In the genomic region with DNA sequence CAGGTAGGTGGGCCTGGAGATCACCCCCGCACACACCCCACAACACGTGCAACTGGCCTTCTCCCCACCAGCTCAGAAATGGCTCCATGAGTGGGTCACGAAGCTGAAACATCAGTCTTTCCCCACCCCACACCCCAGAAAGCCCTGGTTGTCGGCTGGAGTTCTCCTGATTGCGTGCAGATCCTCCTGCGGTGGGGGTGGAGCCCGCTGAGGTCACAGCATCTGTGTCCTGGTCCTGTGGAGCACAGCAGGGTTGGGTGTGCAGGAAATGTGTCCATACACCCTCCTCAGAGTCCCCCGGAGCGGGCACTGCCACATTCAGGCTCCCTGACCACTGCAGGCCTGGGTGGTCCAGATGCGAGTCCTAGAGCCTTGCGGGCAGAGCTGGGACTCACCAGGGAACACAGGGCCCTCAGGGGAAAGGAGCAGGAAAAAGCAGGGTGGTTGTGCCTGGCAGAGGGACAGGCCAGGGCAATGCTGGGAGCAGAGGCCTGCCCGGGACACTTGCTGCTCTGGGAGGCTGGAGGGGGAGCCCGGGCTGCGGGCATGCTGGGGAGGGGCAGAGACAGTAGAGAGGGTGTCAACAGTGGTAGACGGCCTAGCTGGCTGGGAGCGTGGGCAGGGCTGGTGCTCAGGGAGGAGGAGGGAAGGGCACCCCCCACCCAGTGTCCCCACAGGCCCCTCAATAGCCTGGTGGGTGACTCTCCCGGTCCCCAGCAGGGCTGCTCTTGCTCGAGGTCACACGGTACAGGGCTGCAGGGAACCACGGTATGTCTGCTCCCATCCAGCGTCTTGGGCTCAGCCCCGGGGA, we compare ENCODE assay signal across 11 cellular contexts. TPM values are rescaled to one million over a fixed set of nuclear protein-coding genes. Genes with fewer than 3 reads are reported as not detected.
A peak's percentile ranks its signal among the peaks of the same experiment; 100 is the strongest.
DNase-seq lines count a peak whose midpoint lies in the region; ATAC-seq and TF ChIP-seq lines count a peak whose summit lies in the region.
"Had no signal": no experiment of that assay in that cellular context is flagged by ENCODE, and none has a peak within 500 bp of the region (broad histone marks: within the 10 kb centered on the region; RNA-seq: fewer than 3 reads in every experiment).

No MANE protein-coding gene starts in this region.

- H3K27ac Mint-ChIP-seq in activated CD4-positive, alpha-beta memory T cell treated with anti-CD3 and anti-CD28 coated beads, Interleukin-2, amount 10 ng/mL, durations not matched to agents 7 days and 5 days, result no peak overlapping the region
- no peak overlapping the region for H3K27ac Mint-ChIP-seq in stimulated activated effector memory CD8-positive, alpha-beta T cell treated with anti-CD3 and anti-CD28 coated beads, Interleukin-12 subunit alpha, Interleukin-12 subunit beta, amount 100 ng/mL, for 72 hours
- H3K27ac Mint-ChIP-seq in CD8-positive, alpha-beta memory T cell, result peak overlapping the region in 1 of 8 donors; percentile 37
- no peak overlapping the region for H3K27ac Mint-ChIP-seq in activated CD8-positive, alpha-beta T cell treated with anti-CD3 and anti-CD28 coated beads for 36 hours
- H3K27ac Mint-ChIP-seq: CD8-positive, alpha-beta T cell had no signal

- H3K4me1 Mint-ChIP-seq in activated CD4-positive, alpha-beta memory T cell treated with anti-CD3 and anti-CD28 coated beads, Interleukin-2, amount 10 ng/mL, durations not matched to agents 7 days and 5 days, result no peaks in the 10 kb centered on the region
- H3K4me1 Mint-ChIP-seq in stimulated activated effector memory CD8-positive, alpha-beta T cell treated with anti-CD3 and anti-CD28 coated beads, Interleukin-12 subunit alpha, Interleukin-12 subunit beta, amount 100 ng/mL, for 72 hours, result no peaks in the 10 kb centered on the region
- H3K4me1 Mint-ChIP-seq in CD8-positive, alpha-beta memory T cell, result no peaks in the 10 kb centered on the region
- H3K4me1 Mint-ChIP-seq in activated CD8-positive, alpha-beta T cell treated with anti-CD3 and anti-CD28 coated beads for 36 hours (ENCODE audit: low read depth), result no peaks in the 10 kb centered on the region

- H3K4me1 ChIP-seq in HCT116 (ENCODE audit: control insufficient read depth in 1 of 2, insufficient read depth in 2 of 2, low read length in 2 of 2) (peaks cover 8 to 57% of the 10 kb centered on the region in 2 experiments; a peak in 3 of 4 replicates), mammary epithelial cell (ENCODE audit: insufficient read depth, low read length) (peaks cover 87% of the 10 kb centered on the region), left lung (peaks cover 49 to 85% of the 10 kb centered on the region in 2 donors), stomach (peaks cover 90 to 100% (median 97%) of the 10 kb centered on the region in 4 donors)
- H3K4me1 ChIP-seq in CD8-positive, alpha-beta memory T cell (ENCODE audit: insufficient read depth, low read length), result no peaks in the 10 kb centered on the region

- H3K9me3 Mint-ChIP-seq in activated CD4-positive, alpha-beta memory T cell treated with anti-CD3 and anti-CD28 coated beads, Interleukin-2, amount 10 ng/mL, durations not matched to agents 7 days and 5 days, result no peaks in the 10 kb centered on the region
- no peaks in the 10 kb centered on the region for H3K9me3 Mint-ChIP-seq in stimulated activated effector memory CD8-positive, alpha-beta T cell treated with anti-CD3 and anti-CD28 coated beads, Interleukin-12 subunit alpha, Interleukin-12 subunit beta, amount 100 ng/mL, for 72 hours
- no peaks in the 10 kb centered on the region for H3K9me3 Mint-ChIP-seq in CD8-positive, alpha-beta memory T cell
- no peaks in the 10 kb centered on the region for H3K9me3 Mint-ChIP-seq in activated CD8-positive, alpha-beta T cell treated with anti-CD3 and anti-CD28 coated beads for 36 hours
- H3K9me3 Mint-ChIP-seq: CD8-positive, alpha-beta T cell had no signal

- no peak for TF ChIP-seq RAD21 in HCT116 (IDR thresholded peaks at IDR 0.05; ENCODE audit: low read depth)

- ATAC-seq in HCT116 (0 out of 2 replicates have a peak, but pooled peaks have one; percentile 3), left lung (no peak)
- ATAC-seq in stimulated activated effector memory CD8-positive, alpha-beta T cell treated with anti-CD3 and anti-CD28 coated beads, Interleukin-12 subunit alpha, Interleukin-12 subunit beta, amount 100 ng/mL, for 72 hours, result no peak
- ATAC-seq in activated CD8-positive, alpha-beta T cell treated with anti-CD3 and anti-CD28 coated beads for 36 hours, result no peak
- ATAC-seq: CD8-positive, alpha-beta T cell had no signal

- H3K27me3 ChIP-seq in HCT116 (ENCODE audit: insufficient read depth, low read length), result no peaks in the 10 kb centered on the region
- no peaks in the 10 kb centered on the region for H3K27me3 ChIP-seq in mammary epithelial cell (ENCODE audit: insufficient read depth, low read length)
- no peaks in the 10 kb centered on the region for H3K27me3 ChIP-seq in left lung
- H3K27me3 ChIP-seq in stomach, result no peaks in the 10 kb centered on the region
- no peaks in the 10 kb centered on the region for H3K27me3 ChIP-seq in CD8-positive, alpha-beta memory T cell (ENCODE audit: insufficient read depth, low read length, poor library complexity, severe bottlenecking)

- no peaks in the 10 kb centered on the region for H3K9me2 ChIP-seq in HCT116 (ENCODE audit: insufficient read depth)

- intact Hi-C loops in HCT116 (cut with micrococcal nuclease), result no loop called here
- intact Hi-C loops in mammary epithelial cell (cut with micrococcal nuclease), result no loop called here
- intact Hi-C loops in left lung (cut with DNase I), result no loop called here
- intact Hi-C loops in stomach (cut with DNase I; ENCODE audit: low total_unique reads), result no loop called here
- intact Hi-C loops in activated CD8-positive, alpha-beta T cell treated with anti-CD3 and anti-CD28 coated beads for 36 hours (cut with micrococcal nuclease), result no loop called here

- H2AFZ ChIP-seq in HCT116 (ENCODE audit: low read depth, low read length, poor library complexity, severe bottlenecking) (no peak overlapping the region), mammary epithelial cell (ENCODE audit: low read depth, low read length) (no peak overlapping the region)

- BruUV-seq in HCT116 (replicated peaks; lab: Mats Ljungman, UMichigan) (no TSS peak), mammary epithelial cell (replicated peaks; lab: Mats Ljungman, UMichigan) (no TSS peak)

- TF ChIP-seq POLR2A in HCT116 (IDR thresholded peaks at IDR 0.05; ENCODE audit: borderline replicate concordance, extremely low read depth, insufficient read depth, insufficient read length) (no peak), stomach (IDR thresholded peaks at IDR 0.05) (no peak)

- H3K9me3 ChIP-seq in HCT116 (ENCODE audit: control insufficient read depth in 1 of 2, insufficient read depth in 1 of 2, low read depth in 1 of 2, low read length in 2 of 2) (no peaks in the 10 kb centered on the region), mammary epithelial cell (replicated peaks; ENCODE audit: insufficient read depth, low read length) (no peaks in the 10 kb centered on the region), left lung (no peaks in the 10 kb centered on the region), stomach (no peaks in the 10 kb centered on the region)
- no peaks in the 10 kb centered on the region for H3K9me3 ChIP-seq in CD8-positive, alpha-beta memory T cell (ENCODE audit: low read length)

- TF ChIP-seq CTCF in HCT116 (IDR thresholded peaks at IDR 0.05 in 2 of 3, conservative IDR thresholded peaks at IDR 0.05 in 1 of 3; ENCODE audit: borderline replicate concordance in 1 of 3, insufficient read depth in 1 of 3, low read depth in 2 of 3, low read length in 2 of 3) (no peak), mammary epithelial cell (conservative IDR thresholded peaks at IDR 0.05 in 1 of 2, IDR thresholded peaks at IDR 0.05 in 1 of 2; ENCODE audit: extremely low read depth in 1 of 2, insufficient read depth in 1 of 2, low read depth in 1 of 2, low read length in 2 of 2) (no peak), left lung (IDR thresholded peaks at IDR 0.05) (no peak), stomach (IDR thresholded peaks at IDR 0.05) (no peak)
- no peak for TF ChIP-seq CTCF in activated CD8-positive, alpha-beta T cell treated with anti-CD3 and anti-CD28 coated beads for 36 hours (IDR thresholded peaks at IDR 0.05)

- H3K27ac ChIP-seq in HCT116 (ENCODE audit: low read depth, low read length) (peak overlapping the region; percentile 52), mammary epithelial cell (ENCODE audit: insufficient read depth, low read depth, low read length) (peak overlapping the region; percentile 89), left lung (peak overlapping the region; percentile 72 to 75), stomach (peak overlapping the region; percentile 71 to 91 (median 90))
- H3K27ac ChIP-seq in CD8-positive, alpha-beta memory T cell (ENCODE audit: low read depth, low read length), result no peak overlapping the region

- WGBS in mammary epithelial cell (ENCODE audit: low coverage, missing lambda C conversion rate), result 31% methylated on average over 18 of the region's 22 CpGs
- 52 to 66% (median 57%) methylated on average over 15 to 22 of the region's 22 CpGs for WGBS in stomach, 5 donors

- RAD21 ChIA-PET in HCT116 (lab: Charles Lee; ENCODE audit: low non-redundant PET in 1 of 2, low total read pairs in 2 of 2, uncharacterized antibody in 2 of 2, unreplicated experiment in 2 of 2), result no interaction called here

- DNase-seq in HCT116 (ENCODE audit: low read depth, low spot score) (no peak), mammary epithelial cell (peak; percentile 56), left lung (no peak), stomach (no peak)
- no peak for DNase-seq in activated CD4-positive, alpha-beta memory T cell treated with anti-CD3 and anti-CD28 coated beads, Interleukin-2, amount 10 ng/mL, durations not matched to agents 7 days and 5 days
- DNase-seq in stimulated activated effector memory CD8-positive, alpha-beta T cell treated with anti-CD3 and anti-CD28 coated beads, Interleukin-12 subunit alpha, Interleukin-12 subunit beta, amount 100 ng/mL, for 72 hours (ENCODE audit: low spot score in 2 of 2), result no peak
- no peak for DNase-seq in CD8-positive, alpha-beta memory T cell
- no peak for DNase-seq in activated CD8-positive, alpha-beta T cell treated with anti-CD3 and anti-CD28 coated beads for 36 hours
- DNase-seq: CD8-positive, alpha-beta T cell; kidney glomerular epithelial cell; NCI-H1092 treated with DMSO at 0.1 percent for 48 hours had no signal

- peaks cover 15 to 36% of the 10 kb centered on the region in 2 experiments; a peak in 3 of 4 replicates for H3K36me3 ChIP-seq in HCT116 (ENCODE audit: control insufficient read depth in 1 of 2, insufficient read depth in 2 of 2, low read length in 2 of 2)
- H3K36me3 ChIP-seq in mammary epithelial cell (ENCODE audit: insufficient read depth, low read length), result peaks cover 17% of the 10 kb centered on the region
- peaks cover 0 to 100% of the 10 kb centered on the region in 2 donors for H3K36me3 ChIP-seq in left lung
- H3K36me3 ChIP-seq in stomach, result peaks cover 55 to 87% (median 77%) of the 10 kb centered on the region in 4 donors
- H3K36me3 ChIP-seq in CD8-positive, alpha-beta memory T cell (ENCODE audit: insufficient read depth, low read length), result no peaks in the 10 kb centered on the region

- H3K4me3 Mint-ChIP-seq in activated CD4-positive, alpha-beta memory T cell treated with anti-CD3 and anti-CD28 coated beads, Interleukin-2, amount 10 ng/mL, durations not matched to agents 7 days and 5 days, result no peak overlapping the region
- no peak overlapping the region for H3K4me3 Mint-ChIP-seq in stimulated activated effector memory CD8-positive, alpha-beta T cell treated with anti-CD3 and anti-CD28 coated beads, Interleukin-12 subunit alpha, Interleukin-12 subunit beta, amount 100 ng/mL, for 72 hours
- H3K4me3 Mint-ChIP-seq in CD8-positive, alpha-beta memory T cell, result no peak overlapping the region
- no peak overlapping the region for H3K4me3 Mint-ChIP-seq in activated CD8-positive, alpha-beta T cell treated with anti-CD3 and anti-CD28 coated beads for 36 hours
- H3K4me3 Mint-ChIP-seq: CD8-positive, alpha-beta T cell had no signal

- H3K4me3 ChIP-seq in HCT116 (replicated peaks in 1 of 2; ENCODE audit: low read depth in 1 of 2, low read length in 2 of 2) (no peak overlapping the region), mammary epithelial cell (replicated peaks in 1 of 3; ENCODE audit: insufficient read depth in 1 of 3, low read depth in 2 of 3, low read length in 3 of 3) (no peak overlapping the region), left lung (no peak overlapping the region), stomach (peak overlapping the region in 1 of 4 donors; percentile 25)
- no peak overlapping the region for H3K4me3 ChIP-seq in CD8-positive, alpha-beta memory T cell (ENCODE audit: low read length)

- in situ Hi-C loops in mammary epithelial cell (cut with MboI; ENCODE audit: low sequenced_read_pairs in 2 of 2), result loop anchor here (5.0 to 25.0 kb wide), 3 partner anchors 51 to 429 kb away; a partner anchor contains a TSS

- TF ChIP-seq EP300 in stomach (IDR thresholded peaks at IDR 0.05), result no peak

- H4K20me1 ChIP-seq in HCT116 (ENCODE audit: insufficient read depth) (no peaks in the 10 kb centered on the region), mammary epithelial cell (ENCODE audit: insufficient read depth, low read length) (no peaks in the 10 kb centered on the region)

- H3K4me2 ChIP-seq in HCT116 (ENCODE audit: low read length) (no peak overlapping the region), mammary epithelial cell (ENCODE audit: insufficient read depth, low read depth, low read length) (no peak overlapping the region)

- H3K9ac ChIP-seq in HCT116 (ENCODE audit: low read length) (no peak overlapping the region; the same call in 1 of the 2 replicates), mammary epithelial cell (ENCODE audit: insufficient read depth, low read length) (peak overlapping the region; percentile 35)

- no peaks in the 10 kb centered on the region for H3K27me3 Mint-ChIP-seq in activated CD4-positive, alpha-beta memory T cell treated with anti-CD3 and anti-CD28 coated beads, Interleukin-2, amount 10 ng/mL, durations not matched to agents 7 days and 5 days
- H3K27me3 Mint-ChIP-seq in CD8-positive, alpha-beta memory T cell, result no peaks in the 10 kb centered on the region
- no peaks in the 10 kb centered on the region for H3K27me3 Mint-ChIP-seq in activated CD8-positive, alpha-beta T cell treated with anti-CD3 and anti-CD28 coated beads for 36 hours

- no peaks in the 10 kb centered on the region for H3K36me3 Mint-ChIP-seq in activated CD4-positive, alpha-beta memory T cell treated with anti-CD3 and anti-CD28 coated beads, Interleukin-2, amount 10 ng/mL, durations not matched to agents 7 days and 5 days (ENCODE audit: low read depth)
- H3K36me3 Mint-ChIP-seq in stimulated activated effector memory CD8-positive, alpha-beta T cell treated with anti-CD3 and anti-CD28 coated beads, Interleukin-12 subunit alpha, Interleukin-12 subunit beta, amount 100 ng/mL, for 72 hours, result no peaks in the 10 kb centered on the region
- peaks cover 0 to 9% (median 0%) of the 10 kb centered on the region in 3 donors for H3K36me3 Mint-ChIP-seq in CD8-positive, alpha-beta memory T cell
- H3K36me3 Mint-ChIP-seq in activated CD8-positive, alpha-beta T cell treated with anti-CD3 and anti-CD28 coated beads for 36 hours (ENCODE audit: low read depth), result no peaks in the 10 kb centered on the region

- dilution Hi-C loops in mammary epithelial cell (cut with HindIII; ENCODE audit: low sequenced_read_pairs), result no loop called here

- CTCF ChIA-PET in HCT116 (lab: Charles Lee) (no interaction called here), mammary epithelial cell (lab: Charles Lee; ENCODE audit: low non-redundant PET) (no interaction called here)
- CTCF ChIA-PET in activated CD4-positive, alpha-beta memory T cell treated with anti-CD3 and anti-CD28 coated beads, Interleukin-2, amount 10 ng/mL, durations not matched to agents 7 days and 5 days (lab: Charles Lee), result no interaction called here
- CTCF ChIA-PET in CD8-positive, alpha-beta memory T cell (lab: Charles Lee), result interaction anchor here (0.7 to 1.0 kb wide), 3 partner anchors 9 to 102 kb away, joined by 3 to 4 read pairs (median 3); no protein-coding TSS in a partner anchor
- CTCF ChIA-PET in activated CD8-positive, alpha-beta T cell treated with anti-CD3 and anti-CD28 coated beads for 36 hours (lab: Charles Lee), result no interaction called here

- H3K79me2 ChIP-seq in HCT116 (ENCODE audit: insufficient read depth, low read length), result peaks cover 22% of the 10 kb centered on the region; the same call in 1 of the 2 replicates
- H3K79me2 ChIP-seq in mammary epithelial cell (ENCODE audit: insufficient read depth, low read length), result peaks cover 52% of the 10 kb centered on the region

- POLR2A ChIA-PET in HCT116 (lab: Charles Lee), result no interaction called here
- POLR2A ChIA-PET in activated CD4-positive, alpha-beta memory T cell treated with anti-CD3 and anti-CD28 coated beads, Interleukin-2, amount 10 ng/mL, durations not matched to agents 7 days and 5 days (lab: Charles Lee), result no interaction called here
- POLR2A ChIA-PET in CD8-positive, alpha-beta memory T cell (lab: Charles Lee), result no interaction called here
- POLR2A ChIA-PET in activated CD8-positive, alpha-beta T cell treated with anti-CD3 and anti-CD28 coated beads for 36 hours (lab: Charles Lee), result no interaction called here

RNA-seq across cellular contexts. Expression of a gene that starts 42.4 kb away (rescaled TPM):
- total RNA-seq in HCT116 (2021; ENCODE audit: unreplicated experiment), result 14.5 TPM
- polyA plus RNA-seq in HCT116 (2012), result 4.8 and 5.6 TPM in 2 replicates
- 10 to 100 TPM; 10.3 to 15.5 TPM for total RNA-seq in mammary epithelial cell
- 7.4 TPM for polyA plus RNA-seq in mammary epithelial cell
- 46.3 TPM for polyA minus RNA-seq in mammary epithelial cell
- total RNA-seq in left lung, result 10 to 100 TPM; 19.4 to 22.3 TPM
- 10 to 100 TPM in 4 of 5 donors, 1 to 10 TPM in 1; 8.2 to 28.8 (median 19.4) TPM for total RNA-seq in stomach
- polyA plus RNA-seq in stomach, result 1 to 10 TPM; 3.4 to 8.6 (median 5.3) TPM
- total RNA-seq in activated CD4-positive, alpha-beta memory T cell treated with anti-CD3 and anti-CD28 coated beads, Interleukin-2, amount 10 ng/mL, durations not matched to agents 7 days and 5 days, result 10 to 100 TPM; 12.9 to 13.4 TPM
- 10 to 100 TPM; 11.2 to 12.9 TPM for total RNA-seq in CD8-positive, alpha-beta memory T cell
- polyA plus RNA-seq in CD8-positive, alpha-beta memory T cell, result 10.1 TPM
- 10 to 100 TPM in 1 of 2 experiments, 1 to 10 TPM in 1; 9.1 to 11.8 TPM for total RNA-seq in activated CD8-positive, alpha-beta T cell treated with anti-CD3 and anti-CD28 coated beads for 36 hours
